8 cellular contexts compared by ENCODE assay signal in the genomic region with DNA sequence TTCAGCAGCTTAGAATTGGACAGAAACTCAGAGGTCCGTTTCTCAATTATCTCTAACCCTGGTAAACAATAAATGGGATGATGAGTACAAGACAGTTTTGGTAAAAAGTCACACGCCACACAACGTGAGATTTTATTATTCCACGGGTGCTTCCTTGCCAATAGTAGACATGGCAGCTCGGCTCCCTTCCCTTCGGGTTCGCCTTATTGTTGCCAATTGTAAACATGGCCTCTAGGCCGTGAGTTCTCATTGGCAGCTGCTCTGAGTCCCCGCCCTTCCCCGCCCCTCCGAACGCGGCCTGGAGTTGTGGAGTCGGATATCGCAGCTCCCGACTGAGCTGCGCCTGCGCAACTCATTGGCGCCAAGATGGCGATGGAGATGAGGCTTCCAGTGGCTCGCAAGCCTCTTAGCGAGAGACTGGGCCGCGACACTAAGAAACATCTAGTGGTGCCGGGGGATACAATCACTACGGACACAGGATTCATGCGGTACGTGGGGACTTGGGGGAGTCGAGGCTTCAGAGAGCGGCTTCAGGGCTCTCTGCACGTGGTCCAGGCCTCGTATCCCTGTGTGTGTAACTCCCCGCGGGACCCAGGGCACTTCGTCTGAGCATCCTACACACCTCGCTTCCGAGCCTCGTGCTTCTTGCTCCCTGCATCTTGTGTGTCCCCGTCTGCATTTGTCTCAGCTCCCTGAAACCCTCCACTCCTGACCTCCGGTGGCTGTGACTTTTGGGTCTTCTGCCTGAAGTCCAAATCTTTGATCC.
DNase-seq lines count a peak whose midpoint lies in the region; ATAC-seq lines count a peak whose summit lies in the region.

A gene with protein sequence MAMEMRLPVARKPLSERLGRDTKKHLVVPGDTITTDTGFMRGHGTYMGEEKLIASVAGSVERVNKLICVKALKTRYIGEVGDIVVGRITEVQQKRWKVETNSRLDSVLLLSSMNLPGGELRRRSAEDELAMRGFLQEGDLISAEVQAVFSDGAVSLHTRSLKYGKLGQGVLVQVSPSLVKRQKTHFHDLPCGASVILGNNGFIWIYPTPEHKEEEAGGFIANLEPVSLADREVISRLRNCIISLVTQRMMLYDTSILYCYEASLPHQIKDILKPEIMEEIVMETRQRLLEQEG (plus strand): TSS at position 355 of the 766 bp plus-strand sequence. CDS start 12 bp downstream, at position 367.

- peaks cover 29% of the 10 kb centered on the region for H3K4me1 ChIP-seq in BLaER1

- H3K36me3 ChIP-seq in BLaER1: peaks cover 38% of the 10 kb centered on the region

- peak; percentile 88 for ATAC-seq in GM19324 (IDR thresholded peaks at IDR 0.05; ENCODE audit: low FRiP score, unreplicated experiment)
- peak; percentile 91 for ATAC-seq in HG03460 (IDR thresholded peaks at IDR 0.05; ENCODE audit: unreplicated experiment)

- peak within 1 kb of the TSS; percentile 93 for H3K4me3 ChIP-seq in BLaER1

- peak within 1 kb of the TSS; percentile 97 for H3K9ac ChIP-seq in BLaER1

- peak within 1 kb of the TSS; percentile 90 for H3K4me2 ChIP-seq in BLaER1

- H3K9me3 ChIP-seq in BLaER1: peaks cover 6% of the 10 kb centered on the region; the same call in 1 of the 2 replicates

- H3K27ac ChIP-seq in BLaER1 (peak within 1 kb of the TSS; percentile 93), cingulate gyrus (ENCODE audit: low read depth, low read length) (peak within 1 kb of the TSS; percentile 84), layer of hippocampus (ENCODE audit: low read depth, low read length) (peak within 1 kb of the TSS; percentile 49)

- peaks cover 43% of the 10 kb centered on the region for H4K20me1 ChIP-seq in BLaER1

- no peaks in the 10 kb centered on the region for H3K27me3 ChIP-seq in BLaER1
- no peaks in the 10 kb centered on the region for H3K27me3 ChIP-seq in layer of hippocampus (ENCODE audit: control insufficient read depth, insufficient read depth, low read length)

- peak; percentile 91 to 96 for DNase-seq in NCI-H526 (lab: John Stamatoyannopoulos, UW)
- DNase-seq in activated CD4-positive, alpha-beta T cell treated with anti-CD3 and anti-CD28 coated beads for 48 hours: peak; percentile 99
- DNase-seq in stimulated activated CD4-positive, alpha-beta T cell treated with anti-CD3 and anti-CD28 coated beads, Interleukin-1b, Interleukin-23, amount 100 ng/mL, for 24 hours (ENCODE audit: low read depth in 4 of 4, low spot score in 1 of 4): peak; percentile 89 to 98 (median 95)

Comparison
In these comparisons a context has a peak if more than half of its experiments do, and no peak if none do; other contexts are left out.
1. Peak in every context shown above with its lines: DNase-seq, ATAC-seq, H3K4me3 ChIP-seq and H3K27ac ChIP-seq.